In genomic region chr14:53151867-53152626, GRCh38 we compare ENCODE assay signal across 8 cellular contexts. TPM values are rescaled to one million over a fixed set of nuclear protein-coding genes. Genes with fewer than 3 reads are reported as not detected.
DNase-seq lines count a peak whose midpoint lies in the region; ATAC-seq, FAIRE-seq and TF ChIP-seq lines count a peak whose summit lies in the region.

No MANE protein-coding gene starts in this region.

- no peaks in the 10 kb centered on the region for H3K36me3 ChIP-seq in BJ (ENCODE audit: control insufficient read depth, insufficient read depth, low read length)
- peaks cover 10% of the 10 kb centered on the region for H3K36me3 ChIP-seq in OCI-LY1 (ENCODE audit: insufficient read depth, low read length)
- H3K36me3 ChIP-seq in fibroblast of lung (ENCODE audit: control insufficient read depth, insufficient read depth, low read length) = no peaks in the 10 kb centered on the region

- H4K20me1 ChIP-seq in OCI-LY1 (ENCODE audit: insufficient read depth, low read length) = 0 out of 2 replicates have a peak, but pooled peaks cover 4% of the 10 kb centered on the region
- H4K20me1 ChIP-seq in fibroblast of lung (ENCODE audit: control insufficient read depth, extremely low read depth, insufficient read depth, low read length) = no peaks in the 10 kb centered on the region

- H3K4me2 ChIP-seq in OCI-LY1 (ENCODE audit: low read length) (peak overlapping the region; percentile 91), fibroblast of lung (ENCODE audit: extremely low read depth, insufficient read depth, low read length) (peak overlapping the region; percentile 59)

- peaks cover 48% of the 10 kb centered on the region for H3K4me1 ChIP-seq in OCI-LY1 (ENCODE audit: insufficient read depth, low read length, severe bottlenecking)
- H3K4me1 ChIP-seq in fibroblast of lung (ENCODE audit: control insufficient read depth, extremely low read depth, insufficient read depth, low read length) = peaks cover 5% of the 10 kb centered on the region

- peak overlapping the region; percentile 87 for H3K9ac ChIP-seq in OCI-LY1 (ENCODE audit: low read length)
- peak overlapping the region; percentile 73 for H3K9ac ChIP-seq in fibroblast of lung (ENCODE audit: insufficient read depth, low read length)

- DNase-seq in BJ (ENCODE audit: low read depth) = no peak
- no peak for DNase-seq in GM19239 (ENCODE audit: insufficient read length, low spot score)
- peak; percentile 54 for DNase-seq in activated T-helper 1 cell treated with Interleukin-2 at 50 U/mL for 16 hours (ENCODE audit: low read depth)
- DNase-seq in fibroblast of lung (ENCODE audit: low read depth in 2 of 2) = peak; percentile 41 to 47
- peak; percentile 65 for DNase-seq in natural killer cell
- DNase-seq in stimulated activated naive CD8-positive, alpha-beta T cell treated with anti-CD3 and anti-CD28 coated beads, Interleukin-15, Interleukin-2, amounts not matched to agents 100 U/mL and 50 U/mL, for 24 hours = peak; percentile 73

- peak overlapping the region; percentile 98 to 100 for H3K27ac Mint-ChIP-seq in natural killer cell

- peak; percentile 16; the same call in 1 of the 2 replicates for TF ChIP-seq CTCF in BJ (IDR thresholded peaks at IDR 0.05; ENCODE audit: insufficient read depth, low read depth, low read length)
- no peak for TF ChIP-seq CTCF in OCI-LY1 (IDR thresholded peaks at IDR 0.05; ENCODE audit: low read length)
- peak in 1 of 2 donors; percentile 24 for TF ChIP-seq CTCF in fibroblast of lung (conservative IDR thresholded peaks at IDR 0.05 in 1 of 2, IDR thresholded peaks at IDR 0.05 in 1 of 2; ENCODE audit: low read depth in 1 of 2, low read length in 2 of 2)
- TF ChIP-seq CTCF in natural killer cell (IDR thresholded peaks at IDR 0.05) = no peak

- H3F3A ChIP-seq in OCI-LY1 (ENCODE audit: insufficient read depth, low read length) = no peaks in the 10 kb centered on the region

- no peaks in the 10 kb centered on the region for H3K36me3 Mint-ChIP-seq in natural killer cell

- H3K27me3 Mint-ChIP-seq in natural killer cell (ENCODE audit: low read depth in 2 of 2) = no peaks in the 10 kb centered on the region

- H3K27ac ChIP-seq in OCI-LY1 (ENCODE audit: low read depth, low read length, poor library complexity, severe bottlenecking) (peak overlapping the region; percentile 76), fibroblast of lung (ENCODE audit: insufficient read depth, low read length) (peak overlapping the region; percentile 76)

- peaks cover 52% of the 10 kb centered on the region for H3K79me2 ChIP-seq in OCI-LY1 (ENCODE audit: insufficient read depth, low read length)
- peaks cover 39% of the 10 kb centered on the region for H3K79me2 ChIP-seq in fibroblast of lung (ENCODE audit: control insufficient read depth, insufficient read depth, low read length)

- H2AFZ ChIP-seq in OCI-LY1 (ENCODE audit: low read length) (no peak overlapping the region), fibroblast of lung (ENCODE audit: low read length) (peak overlapping the region; percentile 93)

- POLR2A ChIA-PET in BJ (lab: Charles Lee) = interaction anchor here (0.6 kb wide), 1 partner anchor 172 kb away, joined by 3 read pairs; no protein-coding TSS in a partner anchor

- H3K4me3 Mint-ChIP-seq in natural killer cell = peak overlapping the region; percentile 100

- no peaks in the 10 kb centered on the region for H3K9me3 ChIP-seq in OCI-LY1 (ENCODE audit: low read length)
- H3K9me3 ChIP-seq in fibroblast of lung (ENCODE audit: control insufficient read depth, insufficient read depth, low read depth, low read length) = no peaks in the 10 kb centered on the region

- peak overlapping the region; percentile 81 for H3K4me3 ChIP-seq in BJ (ENCODE audit: low read depth, low read length)
- peak overlapping the region; percentile 86 for H3K4me3 ChIP-seq in OCI-LY1 (ENCODE audit: low read depth, low read length, poor library complexity, severe bottlenecking)
- H3K4me3 ChIP-seq in fibroblast of lung (replicated peaks in 1 of 4; ENCODE audit: control extremely low read depth in 1 of 4, insufficient read depth in 1 of 4, low read depth in 3 of 4, low read length in 4 of 4) = peak overlapping the region; percentile 74 to 97 (median 85)

- intact Hi-C loops in natural killer cell (cut with micrococcal nuclease) = loop anchor here (5.0 kb wide), 1 partner anchor 360 kb away; the partner anchor contains the start of gene GNPNAT1

- H3K4me1 Mint-ChIP-seq in natural killer cell = peaks cover 62 to 70% of the 10 kb centered on the region in 2 donors

- no peaks in the 10 kb centered on the region for H3K9me3 Mint-ChIP-seq in natural killer cell

- no peaks in the 10 kb centered on the region for H3K27me3 ChIP-seq in BJ (ENCODE audit: control insufficient read depth, insufficient read depth, low read length)
- H3K27me3 ChIP-seq in OCI-LY1 (ENCODE audit: insufficient read depth, low read length) = no peaks in the 10 kb centered on the region
- no peaks in the 10 kb centered on the region for H3K27me3 ChIP-seq in fibroblast of lung (ENCODE audit: control insufficient read depth, insufficient read depth, low read length)

- ATAC-seq in HG03469 (IDR thresholded peaks at IDR 0.05; ENCODE audit: unreplicated experiment) = peak; percentile 10
- ATAC-seq in natural killer cell = peak; percentile 41 to 50 (median 43)
- ATAC-seq in stimulated activated naive CD8-positive, alpha-beta T cell treated with anti-CD3 and anti-CD28 coated beads, Interleukin-15, Interleukin-2, amounts not matched to agents 100 U/mL and 50 U/mL, for 24 hours = peak; percentile 53

- peak; percentile 18 for FAIRE-seq in GM19239 (lab: Jason Lieb, UNC)

- H3K9me2 ChIP-seq in OCI-LY1 (ENCODE audit: low read depth, low read length) = no peaks in the 10 kb centered on the region

- CTCF ChIA-PET in BJ (lab: Yijun Ruan, JAX) = interaction anchor here (0.5 to 2.3 kb wide), 14 partner anchors 9 to 338 kb away, joined by 3 to 8 read pairs (median 4); no protein-coding TSS in a partner anchor

RNA-seq across cellular contexts. Expression of gene DDHD1, which starts 1.1 kb away (rescaled TPM):
- polyA plus RNA-seq in BJ (2011; rRNA removed) = 4.1 and 7.6 TPM in 2 replicates
- polyA minus RNA-seq in BJ (2011; rRNA and poly(A)+ RNA removed) = 7.5 and 12.2 TPM in 2 replicates
- total RNA-seq in fibroblast of lung = 19.0 and 30.6 TPM in 2 replicates
- 11.7 and 13.6 TPM in 2 replicates for polyA plus RNA-seq in fibroblast of lung
- polyA plus RNA-seq in fibroblast of lung (2012) = 7.3 and 7.4 TPM in 2 replicates
- 1.4 and 4.5 TPM in 2 replicates for polyA minus RNA-seq in fibroblast of lung (ENCODE audit: low replicate concordance)
- total RNA-seq in natural killer cell = 10 to 100 TPM; 76.6 to 82.3 (median 80.9) TPM

Comparison
In these comparisons a context has a peak if more than half of its experiments do, and no peak if none do; other contexts are left out.
1. DNase-seq: peak in activated T-helper 1 cell treated with Interleukin-2 at 50 U/mL for 16 hours (single experiment), fibroblast of lung (2 of 2), natural killer cell (single experiment) and stimulated activated naive CD8-positive, alpha-beta T cell treated with anti-CD3 and anti-CD28 coated beads, Interleukin-15, Interleukin-2, amounts not matched to agents 100 U/mL and 50 U/mL, for 24 hours (single experiment); none in BJ (single experiment) and GM19239 (single experiment).
2. Peak in every context shown above with its lines, with median percentiles within 50 percentile points of each other: H3K4me3 ChIP-seq and ATAC-seq.